Comparison of ENCODE assay signal across 8 cellular contexts in genomic region chr9:134434896-134435506, GRCh38.
A peak's percentile ranks its signal among the peaks of the same experiment; 100 is the strongest.
DNase-seq lines count a peak whose midpoint lies in the region; ATAC-seq, FAIRE-seq and TF ChIP-seq lines count a peak whose summit lies in the region.

No MANE protein-coding gene starts in this region.

- FAIRE-seq in H54 (lab: Jason Lieb, UNC) = peak; percentile 91

- H3K27me3 ChIP-seq in Peyer's patch (no peaks in the 10 kb centered on the region), esophagus (ENCODE audit: control insufficient read depth in 1 of 2, insufficient read depth in 2 of 2, low read length in 2 of 2) (no peaks in the 10 kb centered on the region), mucosa of rectum (ENCODE audit: control insufficient read depth in 2 of 2, insufficient read depth in 2 of 2, low read length in 2 of 2) (no peaks in the 10 kb centered on the region)
- no peaks in the 10 kb centered on the region for H3K27me3 ChIP-seq in naive thymus-derived CD4-positive, alpha-beta T cell (ENCODE audit: control insufficient read depth in 2 of 2, insufficient read depth in 2 of 2, low read length in 2 of 2)

- H3K9ac ChIP-seq in mucosa of rectum (ENCODE audit: low read depth in 1 of 2, low read length in 2 of 2) = no peak overlapping the region

- no peak for ATAC-seq in activated CD8-positive, alpha-beta T cell treated with anti-CD3 and anti-CD28 coated beads for 36 hours
- no peak for ATAC-seq in naive thymus-derived CD4-positive, alpha-beta T cell
- ATAC-seq in GM18907 (IDR thresholded peaks at IDR 0.05; ENCODE audit: unreplicated experiment) = no peak

- H3K9me3 ChIP-seq in Peyer's patch = no peaks in the 10 kb centered on the region
- H3K9me3 ChIP-seq in esophagus (ENCODE audit: control insufficient read depth in 2 of 2, insufficient read depth in 1 of 2, low read depth in 1 of 2, low read length in 1 of 2) = no peaks in the 10 kb centered on the region
- no peaks in the 10 kb centered on the region for H3K9me3 ChIP-seq in mucosa of rectum (ENCODE audit: control insufficient read depth in 2 of 2, low read length in 2 of 2)
- no peaks in the 10 kb centered on the region for H3K9me3 ChIP-seq in naive thymus-derived CD4-positive, alpha-beta T cell (ENCODE audit: control insufficient read depth in 2 of 3, low read length in 3 of 3)

- no peaks in the 10 kb centered on the region for H3K9me3 Mint-ChIP-seq in activated CD8-positive, alpha-beta T cell treated with anti-CD3 and anti-CD28 coated beads for 36 hours
- H3K9me3 Mint-ChIP-seq in naive thymus-derived CD4-positive, alpha-beta T cell = no peaks in the 10 kb centered on the region

- no peak for TF ChIP-seq POLR2A in H54 (IDR thresholded peaks at IDR 0.05; ENCODE audit: low read depth, low read length)
- TF ChIP-seq POLR2A in Peyer's patch (IDR thresholded peaks at IDR 0.05) = no peak

- H3K27me3 Mint-ChIP-seq in activated CD8-positive, alpha-beta T cell treated with anti-CD3 and anti-CD28 coated beads for 36 hours = no peaks in the 10 kb centered on the region
- H3K27me3 Mint-ChIP-seq in naive thymus-derived CD4-positive, alpha-beta T cell = no peaks in the 10 kb centered on the region

- peaks cover 1% of the 10 kb centered on the region for H3K36me3 Mint-ChIP-seq in activated CD8-positive, alpha-beta T cell treated with anti-CD3 and anti-CD28 coated beads for 36 hours (ENCODE audit: low read depth)
- H3K36me3 Mint-ChIP-seq in naive thymus-derived CD4-positive, alpha-beta T cell = peaks cover 0 to 9% (median 0%) of the 10 kb centered on the region in 5 donors

- intact Hi-C loops in activated CD8-positive, alpha-beta T cell treated with anti-CD3 and anti-CD28 coated beads for 36 hours (cut with micrococcal nuclease) = loop anchor here (5.0 kb wide), 1 partner anchor 58 kb away; no protein-coding TSS in a partner anchor
- intact Hi-C loops in naive thymus-derived CD4-positive, alpha-beta T cell (cut with micrococcal nuclease) = no loop called here

- POLR2A ChIA-PET in activated CD8-positive, alpha-beta T cell treated with anti-CD3 and anti-CD28 coated beads for 36 hours (lab: Charles Lee) = no interaction called here
- POLR2A ChIA-PET in naive thymus-derived CD4-positive, alpha-beta T cell (lab: Charles Lee) = no interaction called here

- WGBS in esophagus, 2 donors = 15 to 17% methylated on average over 16 to 17 of the region's 17 CpGs

- H3K4me1 Mint-ChIP-seq in activated CD8-positive, alpha-beta T cell treated with anti-CD3 and anti-CD28 coated beads for 36 hours (ENCODE audit: low read depth) = no peaks in the 10 kb centered on the region
- peaks cover 0 to 3% (median 0%) of the 10 kb centered on the region in 7 donors for H3K4me1 Mint-ChIP-seq in naive thymus-derived CD4-positive, alpha-beta T cell

- TF ChIP-seq CTCF in Peyer's patch (IDR thresholded peaks at IDR 0.05) = no peak
- no peak for TF ChIP-seq CTCF in activated CD8-positive, alpha-beta T cell treated with anti-CD3 and anti-CD28 coated beads for 36 hours (IDR thresholded peaks at IDR 0.05)

- CTCF ChIA-PET in activated CD8-positive, alpha-beta T cell treated with anti-CD3 and anti-CD28 coated beads for 36 hours (lab: Charles Lee) = interaction anchor here (1.7 kb wide), 1 partner anchor 14 kb away, joined by 4 read pairs; no protein-coding TSS in a partner anchor
- CTCF ChIA-PET in naive thymus-derived CD4-positive, alpha-beta T cell (lab: Charles Lee) = interaction anchor here (1.4 kb wide), 1 partner anchor 264 kb away, joined by 3 read pairs; no protein-coding TSS in a partner anchor

- H3K27ac Mint-ChIP-seq in activated CD8-positive, alpha-beta T cell treated with anti-CD3 and anti-CD28 coated beads for 36 hours = no peak overlapping the region
- no peak overlapping the region for H3K27ac Mint-ChIP-seq in naive thymus-derived CD4-positive, alpha-beta T cell

- H3K4me3 ChIP-seq in Peyer's patch (peak overlapping the region in 2 of 4 donors; percentile 6 to 9), esophagus (ENCODE audit: low read depth in 1 of 2, low read length in 2 of 2) (no peak overlapping the region), mucosa of rectum (ENCODE audit: low read length in 2 of 2) (no peak overlapping the region)
- H3K4me3 ChIP-seq in naive thymus-derived CD4-positive, alpha-beta T cell (ENCODE audit: low read length) = no peak overlapping the region

- H3K4me3 Mint-ChIP-seq in activated CD8-positive, alpha-beta T cell treated with anti-CD3 and anti-CD28 coated beads for 36 hours = no peak overlapping the region
- no peak overlapping the region for H3K4me3 Mint-ChIP-seq in naive thymus-derived CD4-positive, alpha-beta T cell

- H3K4me1 ChIP-seq in Peyer's patch (peaks cover 0 to 43% (median 8%) of the 10 kb centered on the region in 4 donors), esophagus (ENCODE audit: control insufficient read depth in 2 of 2, insufficient read depth in 2 of 2, low read length in 1 of 2) (peaks cover 28 to 59% of the 10 kb centered on the region in 2 donors), mucosa of rectum (ENCODE audit: control insufficient read depth in 2 of 2, insufficient read depth in 2 of 2, low read length in 2 of 2) (peaks cover 10 to 17% of the 10 kb centered on the region in 2 donors)
- H3K4me1 ChIP-seq in naive thymus-derived CD4-positive, alpha-beta T cell (ENCODE audit: control insufficient read depth in 2 of 2, insufficient read depth in 2 of 2, low read length in 2 of 2) = no peaks in the 10 kb centered on the region

- DNase-seq in H54 (ENCODE audit: insufficient read length, low spot score) (peak; percentile 97), Peyer's patch (peak; percentile 51 to 94 (median 91)), NCI-H146 (lab: John Stamatoyannopoulos, UW) (no peak)
- DNase-seq in activated CD8-positive, alpha-beta T cell treated with anti-CD3 and anti-CD28 coated beads for 36 hours = no peak
- no peak for DNase-seq in naive thymus-derived CD4-positive, alpha-beta T cell

- H3K27ac ChIP-seq in Peyer's patch (peak overlapping the region; percentile 62 to 89 (median 74)), esophagus (ENCODE audit: low read depth in 2 of 2, low read length in 1 of 2) (peak overlapping the region; percentile 96), mucosa of rectum (ENCODE audit: low read depth in 2 of 2, low read length in 2 of 2) (peak overlapping the region; percentile 74 to 82)
- no peak overlapping the region for H3K27ac ChIP-seq in naive thymus-derived CD4-positive, alpha-beta T cell (ENCODE audit: low read depth, low read length)

- H3K36me3 ChIP-seq in Peyer's patch (peaks cover 0 to 43% (median 0%) of the 10 kb centered on the region in 3 donors), esophagus (ENCODE audit: control insufficient read depth in 2 of 2, insufficient read depth in 2 of 2, low read length in 1 of 2) (peaks cover 3 to 32% of the 10 kb centered on the region in 2 donors), mucosa of rectum (ENCODE audit: control insufficient read depth in 2 of 2, insufficient read depth in 2 of 2, low read length in 2 of 2) (peaks cover 11 to 19% of the 10 kb centered on the region in 2 donors)
- peaks cover 0 to 12% (median 0%) of the 10 kb centered on the region in 3 experiments for H3K36me3 ChIP-seq in naive thymus-derived CD4-positive, alpha-beta T cell (ENCODE audit: control insufficient read depth in 2 of 3, insufficient read depth in 3 of 3, low read length in 3 of 3)

Comparison
In these comparisons a context has a peak if more than half of its experiments do, and no peak if none do; other contexts are left out.
1. DNase-seq: peak in H54 (single experiment) and Peyer's patch (3 of 3); none in activated CD8-positive, alpha-beta T cell treated with anti-CD3 and anti-CD28 coated beads for 36 hours (single experiment), naive thymus-derived CD4-positive, alpha-beta T cell (0 of 9) and NCI-H146 (single experiment).